ENCODE assay signal across 23 cellular contexts in the genomic region with DNA sequence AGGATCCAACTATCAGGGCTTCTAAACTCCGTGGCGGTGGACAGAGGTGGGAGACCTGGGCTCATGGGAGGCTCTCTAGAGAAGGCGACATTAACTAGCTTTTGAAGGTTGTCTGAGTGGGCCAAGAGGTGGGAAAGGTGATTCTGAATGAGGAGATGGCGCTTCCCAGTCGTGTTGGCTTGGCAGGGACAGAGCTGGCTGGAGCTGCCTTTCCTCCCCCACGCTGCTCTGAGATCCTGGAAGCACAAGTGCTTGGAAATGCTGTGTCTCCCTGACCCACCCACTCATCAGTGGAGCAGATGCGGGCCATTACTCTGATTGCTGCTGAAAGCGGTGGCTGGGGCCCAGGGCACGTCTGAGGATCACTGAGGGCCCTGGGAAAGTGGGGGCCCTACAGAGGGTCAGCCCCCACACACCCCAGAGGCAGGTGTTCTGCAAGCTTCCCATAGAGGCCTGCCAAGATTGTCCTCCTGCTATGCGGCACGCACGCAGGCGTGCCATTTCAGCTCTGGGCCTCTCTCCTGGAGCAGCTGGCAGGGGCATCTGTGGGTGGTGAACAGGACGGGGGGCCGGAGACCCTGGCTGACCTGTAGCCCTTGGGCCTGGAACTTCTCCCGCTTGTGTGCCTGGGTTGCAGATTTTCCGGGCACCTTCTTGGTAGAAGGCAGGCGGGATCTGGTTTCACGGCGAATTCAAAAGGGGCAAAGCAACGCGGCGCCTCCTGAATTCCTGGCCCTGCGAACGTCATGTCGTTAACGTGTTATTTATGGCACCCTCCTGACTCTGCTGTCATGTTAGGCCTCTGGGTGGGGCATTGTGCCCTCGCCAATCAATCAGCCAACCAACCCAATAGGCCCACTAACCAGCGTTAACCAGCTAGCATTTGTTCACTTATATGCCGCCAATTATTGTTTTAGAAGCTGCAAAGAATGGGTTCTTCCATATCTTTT.
DNase-seq lines count a peak whose midpoint lies in the region; ATAC-seq and TF ChIP-seq lines count a peak whose summit lies in the region.
"Had no signal": no experiment of that assay in that cellular context is flagged by ENCODE, and none has a peak within 500 bp of the region (broad histone marks: within the 10 kb centered on the region; RNA-seq: fewer than 3 reads in every experiment).

No MANE protein-coding gene starts in this region.

- H3K27ac Mint-ChIP-seq in brain (peak overlapping the region in 3 of 5 experiments; percentile 52 to 84 (median 63)), nephron progenitor cell (peak overlapping the region; percentile 90)
- H3K27ac Mint-ChIP-seq in stimulated activated effector memory CD8-positive, alpha-beta T cell treated with anti-CD3 and anti-CD28 coated beads, Interleukin-12 subunit alpha, Interleukin-12 subunit beta, amount 100 ng/mL, for 72 hours = no peak overlapping the region
- H3K27ac Mint-ChIP-seq in activated naive CD4-positive, alpha-beta T cell treated with anti-CD3 and anti-CD28 coated beads, Interleukin-2, amount 50 U/mL, for 72 hours = no peak overlapping the region
- H3K27ac Mint-ChIP-seq: activated CD4-positive, alpha-beta T cell treated with anti-CD3 and anti-CD28 coated beads, Interleukin-2, amount 10 ng/mL, durations not matched to agents 7 days and 5 days; activated naive CD4-positive, alpha-beta T cell treated with anti-CD3 and anti-CD28 coated beads, Interleukin-2, amount 10 ng/mL, durations not matched to agents 7 days and 5 days; IgD-negative memory B cell; stimulated activated memory B cell treated with anti-CD40 and anti-IgM and Interleukin-4, amounts not matched to agents 10 μg/mL and 1 μg/mL and 100 μg/mL, for 72 hours; T-helper 2 cell treated with Interferon-gamma antibody and Interleukin-4, amounts not matched to agents 5 μg/mL and 100 μg/mL, for 36 hours had no signal

- TF ChIP-seq POLR2A in uterus (IDR thresholded peaks at IDR 0.05) = no peak

- H3K4me1 Mint-ChIP-seq in brain = peaks cover 28% of the 10 kb centered on the region
- peaks cover 64% of the 10 kb centered on the region for H3K4me1 Mint-ChIP-seq in nephron progenitor cell
- no peaks in the 10 kb centered on the region for H3K4me1 Mint-ChIP-seq in stimulated activated effector memory CD8-positive, alpha-beta T cell treated with anti-CD3 and anti-CD28 coated beads, Interleukin-12 subunit alpha, Interleukin-12 subunit beta, amount 100 ng/mL, for 72 hours
- H3K4me1 Mint-ChIP-seq: activated CD4-positive, alpha-beta T cell treated with anti-CD3 and anti-CD28 coated beads, Interleukin-2, amount 10 ng/mL, durations not matched to agents 7 days and 5 days; activated naive CD4-positive, alpha-beta T cell treated with anti-CD3 and anti-CD28 coated beads, Interleukin-2, amount 10 ng/mL, durations not matched to agents 7 days and 5 days; stimulated activated memory B cell treated with anti-CD40 and anti-IgM and Interleukin-4, amounts not matched to agents 10 μg/mL and 1 μg/mL and 100 μg/mL, for 72 hours had no signal

- no peak for ATAC-seq in stimulated activated effector memory CD8-positive, alpha-beta T cell treated with anti-CD3 and anti-CD28 coated beads, Interleukin-12 subunit alpha, Interleukin-12 subunit beta, amount 100 ng/mL, for 72 hours
- ATAC-seq in activated naive CD4-positive, alpha-beta T cell treated with anti-CD3 and anti-CD28 coated beads, Interleukin-2, amount 50 U/mL, for 72 hours = no peak
- ATAC-seq: HCT116; stimulated activated memory B cell treated with anti-CD40 and anti-IgM and Interleukin-4, amounts not matched to agents 10 μg/mL and 1 μg/mL and 100 μg/mL, for 72 hours had no signal

- H3K36me3 ChIP-seq in cardiac muscle cell = no peaks in the 10 kb centered on the region
- no peaks in the 10 kb centered on the region for H3K36me3 ChIP-seq in uterus
- H3K36me3 ChIP-seq: neutrophil, vagina had no signal

- H3K4me3 ChIP-seq in cardiac muscle cell (no peak overlapping the region), uterus (no peak overlapping the region)
- H3K4me3 ChIP-seq: vagina had no signal

- peaks cover 10% of the 10 kb centered on the region for H3K4me1 ChIP-seq in cardiac muscle cell (ENCODE audit: low read depth)
- H3K4me1 ChIP-seq in uterus = no peaks in the 10 kb centered on the region
- H3K4me1 ChIP-seq: vagina had no signal

- H3K9me3 Mint-ChIP-seq in brain (no peaks in the 10 kb centered on the region), nephron progenitor cell (no peaks in the 10 kb centered on the region)
- H3K9me3 Mint-ChIP-seq in stimulated activated effector memory CD8-positive, alpha-beta T cell treated with anti-CD3 and anti-CD28 coated beads, Interleukin-12 subunit alpha, Interleukin-12 subunit beta, amount 100 ng/mL, for 72 hours = peaks cover 2% of the 10 kb centered on the region
- peaks cover 10 to 12% of the 10 kb centered on the region in 2 donors for H3K9me3 Mint-ChIP-seq in activated naive CD4-positive, alpha-beta T cell treated with anti-CD3 and anti-CD28 coated beads, Interleukin-2, amount 50 U/mL, for 72 hours
- H3K9me3 Mint-ChIP-seq: activated CD4-positive, alpha-beta T cell treated with anti-CD3 and anti-CD28 coated beads, Interleukin-2, amount 10 ng/mL, durations not matched to agents 7 days and 5 days; T-helper 2 cell treated with Interferon-gamma antibody and Interleukin-4, amounts not matched to agents 5 μg/mL and 100 μg/mL, for 36 hours had no signal

- H3K27ac ChIP-seq in cardiac muscle cell (peak overlapping the region; percentile 12), uterus (no peak overlapping the region)
- H3K27ac ChIP-seq: neutrophil, vagina, VCaP had no signal

- intact Hi-C loops in cardiac septum (cut with DNase I) = no loop called here
- intact Hi-C loops in uterus (cut with DNase I; ENCODE audit: low total_unique reads) = no loop called here

- H3K4me3 Mint-ChIP-seq in brain = no peak overlapping the region
- no peak overlapping the region for H3K4me3 Mint-ChIP-seq in nephron progenitor cell
- no peak overlapping the region for H3K4me3 Mint-ChIP-seq in stimulated activated effector memory CD8-positive, alpha-beta T cell treated with anti-CD3 and anti-CD28 coated beads, Interleukin-12 subunit alpha, Interleukin-12 subunit beta, amount 100 ng/mL, for 72 hours
- H3K4me3 Mint-ChIP-seq: activated CD4-positive, alpha-beta T cell treated with anti-CD3 and anti-CD28 coated beads, Interleukin-2, amount 10 ng/mL, durations not matched to agents 7 days and 5 days; activated naive CD4-positive, alpha-beta T cell treated with anti-CD3 and anti-CD28 coated beads, Interleukin-2, amount 10 ng/mL, durations not matched to agents 7 days and 5 days; IgD-negative memory B cell; stimulated activated memory B cell treated with anti-CD40 and anti-IgM and Interleukin-4, amounts not matched to agents 10 μg/mL and 1 μg/mL and 100 μg/mL, for 72 hours; T-helper 2 cell treated with Interferon-gamma antibody and Interleukin-4, amounts not matched to agents 5 μg/mL and 100 μg/mL, for 36 hours had no signal

- H3K9me3 ChIP-seq in cardiac muscle cell (ENCODE audit: low read depth) (no peaks in the 10 kb centered on the region), uterus (no peaks in the 10 kb centered on the region)
- H3K9me3 ChIP-seq: Caco-2, neutrophil, SK-N-SH, vagina had no signal

- H3K36me3 Mint-ChIP-seq in brain (no peaks in the 10 kb centered on the region), nephron progenitor cell (ENCODE audit: low read depth) (no peaks in the 10 kb centered on the region)
- no peaks in the 10 kb centered on the region for H3K36me3 Mint-ChIP-seq in stimulated activated effector memory CD8-positive, alpha-beta T cell treated with anti-CD3 and anti-CD28 coated beads, Interleukin-12 subunit alpha, Interleukin-12 subunit beta, amount 100 ng/mL, for 72 hours
- H3K36me3 Mint-ChIP-seq in activated naive CD4-positive, alpha-beta T cell treated with anti-CD3 and anti-CD28 coated beads, Interleukin-2, amount 50 U/mL, for 72 hours = peaks cover 4 to 5% of the 10 kb centered on the region in 2 donors
- H3K36me3 Mint-ChIP-seq: activated naive CD4-positive, alpha-beta T cell treated with anti-CD3 and anti-CD28 coated beads, Interleukin-2, amount 10 ng/mL, durations not matched to agents 7 days and 5 days; IgD-negative memory B cell; stimulated activated memory B cell treated with anti-CD40 and anti-IgM and Interleukin-4, amounts not matched to agents 10 μg/mL and 1 μg/mL and 100 μg/mL, for 72 hours had no signal

- no peak for DNase-seq in cardiac muscle cell (ENCODE audit: low read depth in 1 of 2, low spot score in 1 of 2)
- DNase-seq in cardiac septum (ENCODE audit: low spot score) = no peak
- peak; percentile 66 for DNase-seq in nephron progenitor cell
- DNase-seq in uterus = peak; percentile 23 to 42
- DNase-seq in stimulated activated CD4-positive, alpha-beta T cell treated with anti-CD3 and anti-CD28 coated beads, Interleukin-15, amount 100 ng/mL, for 24 hours = no peak
- no peak for DNase-seq in stimulated activated effector memory CD8-positive, alpha-beta T cell treated with anti-CD3 and anti-CD28 coated beads, Interleukin-12 subunit alpha, Interleukin-12 subunit beta, amount 100 ng/mL, for 72 hours (ENCODE audit: low spot score in 2 of 2)
- no peak for DNase-seq in activated naive CD4-positive, alpha-beta T cell treated with anti-CD3 and anti-CD28 coated beads, Interleukin-2, amount 50 U/mL, for 72 hours (ENCODE audit: low spot score in 2 of 2)
- DNase-seq: activated CD4-positive, alpha-beta T cell treated with anti-CD3 and anti-CD28 coated beads, Interleukin-2, amount 10 ng/mL, durations not matched to agents 7 days and 5 days; activated naive CD4-positive, alpha-beta T cell treated with anti-CD3 and anti-CD28 coated beads, Interleukin-2, amount 10 ng/mL, durations not matched to agents 7 days and 5 days; amygdala; Caco-2; NCI-H1417 treated with DMSO at 0.1 percent for 48 hours; NCI-H2107; SK-N-SH; stimulated activated CD4-positive, alpha-beta T cell treated with anti-CD3 and anti-CD28 coated beads, Interleukin-2, amount 100 ng/mL, for 48 hours had no signal

- peaks cover 46% of the 10 kb centered on the region for H3K27me3 Mint-ChIP-seq in brain
- H3K27me3 Mint-ChIP-seq in nephron progenitor cell (ENCODE audit: low read depth, poor library complexity) = peaks cover 21% of the 10 kb centered on the region
- H3K27me3 Mint-ChIP-seq: activated CD4-positive, alpha-beta T cell treated with anti-CD3 and anti-CD28 coated beads, Interleukin-2, amount 10 ng/mL, durations not matched to agents 7 days and 5 days; IgD-negative memory B cell had no signal

- H3K27me3 ChIP-seq in cardiac muscle cell = no peaks in the 10 kb centered on the region
- no peaks in the 10 kb centered on the region for H3K27me3 ChIP-seq in uterus
- H3K27me3 ChIP-seq: vagina had no signal

- TF ChIP-seq CTCF in cardiac muscle cell (IDR thresholded peaks at IDR 0.05; ENCODE audit: low read depth, low read length) (no peak), brain (conservative IDR thresholded peaks at IDR 0.05) (no peak), nephron progenitor cell (IDR thresholded peaks at IDR 0.05) (no peak), uterus (IDR thresholded peaks at IDR 0.05) (no peak)

Comparison
In these comparisons a context has a peak if more than half of its experiments do, and no peak if none do; other contexts are left out.
1. DNase-seq: peak in nephron progenitor cell (single experiment) and uterus (2 of 2); none in cardiac muscle cell (0 of 2), cardiac septum (single experiment), stimulated activated CD4-positive, alpha-beta T cell treated with anti-CD3 and anti-CD28 coated beads, Interleukin-15, amount 100 ng/mL, for 24 hours (single experiment), stimulated activated effector memory CD8-positive, alpha-beta T cell treated with anti-CD3 and anti-CD28 coated beads, Interleukin-12 subunit alpha, Interleukin-12 subunit beta, amount 100 ng/mL, for 72 hours (0 of 2) and activated naive CD4-positive, alpha-beta T cell treated with anti-CD3 and anti-CD28 coated beads, Interleukin-2, amount 50 U/mL, for 72 hours (0 of 2).
2. H3K27ac Mint-ChIP-seq: peak in brain (3 of 5) and nephron progenitor cell (single experiment); none in stimulated activated effector memory CD8-positive, alpha-beta T cell treated with anti-CD3 and anti-CD28 coated beads, Interleukin-12 subunit alpha, Interleukin-12 subunit beta, amount 100 ng/mL, for 72 hours (single experiment) and activated naive CD4-positive, alpha-beta T cell treated with anti-CD3 and anti-CD28 coated beads, Interleukin-2, amount 50 U/mL, for 72 hours (0 of 2).